ENCODE assay signal across 26 cellular contexts in the genomic region with DNA sequence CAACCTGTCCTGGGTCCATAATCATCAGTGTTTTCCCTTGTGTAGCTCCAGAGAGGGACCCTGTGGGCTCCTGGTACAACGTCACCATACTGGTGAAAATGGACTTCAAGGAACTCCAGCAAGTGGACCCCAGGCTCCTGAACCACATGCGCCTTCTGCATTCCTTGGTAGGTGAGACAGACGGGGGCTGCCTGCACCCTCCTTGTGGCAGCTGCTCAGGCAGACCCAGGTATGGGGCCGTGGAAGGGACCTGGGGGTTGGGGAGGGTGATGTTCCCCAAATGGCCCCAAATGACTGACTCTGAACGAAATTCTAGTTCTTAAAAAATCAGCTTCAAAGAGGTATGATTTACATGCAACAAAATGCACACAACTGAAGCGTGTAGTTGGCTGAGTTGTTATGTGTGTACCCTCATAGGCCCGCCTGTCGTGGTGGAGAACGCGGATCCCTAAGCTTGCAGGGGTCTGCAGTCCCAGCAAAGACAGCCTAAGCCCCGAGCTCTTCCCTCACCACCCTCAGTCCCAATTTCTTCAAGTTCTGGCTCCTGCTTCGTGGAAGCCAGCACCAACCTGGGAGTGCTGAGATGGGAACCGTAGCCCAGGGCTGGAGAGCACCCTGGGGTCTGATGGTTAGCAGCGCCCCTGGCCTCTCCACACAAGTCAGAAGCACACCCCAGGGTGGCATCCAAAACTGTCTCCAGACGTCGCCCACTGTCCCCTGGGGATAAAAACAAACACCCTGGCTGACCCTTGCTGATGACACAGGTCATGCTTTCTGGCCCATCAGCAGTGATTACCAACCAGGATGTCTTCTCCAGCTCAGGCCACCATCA. TPM values are rescaled to one million over a fixed set of nuclear protein-coding genes. Genes with fewer than 3 reads are reported as not detected.
"Had no signal": no experiment of that assay in that cellular context is flagged by ENCODE, and none has a peak within 500 bp of the region (broad histone marks: within the 10 kb centered on the region; RNA-seq: fewer than 3 reads in every experiment).

No MANE protein-coding gene starts in this region.

- DNase-seq: activated CD4-positive, alpha-beta T cell treated with anti-CD3 and anti-CD28 coated beads for 36 hours; activated CD4-positive, CD25-positive, alpha-beta regulatory T cell; activated CD8-positive, alpha-beta memory T cell treated with anti-CD3 and anti-CD28 coated beads, Interleukin-2, amount 10 ng/mL, durations not matched to agents 7 days and 5 days; activated CD8-positive, alpha-beta T cell treated with anti-CD3 and anti-CD28 coated beads, Interleukin-2, amount 10 ng/mL, durations not matched to agents 7 days and 5 days; activated naive CD4-positive, alpha-beta T cell; activated T-cell treated with anti-CD3 and anti-CD28 coated beads, Interleukin-2, amount 50 U/mL, for 48 hours; central memory CD4-positive, alpha-beta T cell; endodermal cell; foreskin keratinocyte; hypothalamus; kidney glomerular epithelial cell; stimulated activated CD4-positive, alpha-beta T cell treated with anti-CD3 and anti-CD28 coated beads, Interleukin-4, amount 100 ng/mL, for 24 hours; T-helper 2 cell had no signal

- H3K27me3 ChIP-seq: breast epithelium, heart left ventricle, left lung, right lobe of liver, upper lobe of left lung had no signal

- H3K27ac ChIP-seq: breast epithelium, foreskin keratinocyte, heart left ventricle, left lung, lower lobe of right lung, right lobe of liver, upper lobe of left lung had no signal

- H3K36me3 ChIP-seq: breast epithelium, heart left ventricle, left lung, lower lobe of right lung, right lobe of liver, upper lobe of left lung had no signal

- H3K9me3 ChIP-seq: breast epithelium, heart left ventricle, left lung, lower lobe of right lung, mucosa of descending colon, right lobe of liver, upper lobe of left lung had no signal

- H3K4me1 ChIP-seq: foreskin keratinocyte, right lobe of liver had no signal

- H3K4me3 ChIP-seq: breast epithelium, heart left ventricle, left lung, lower lobe of right lung, mucosa of descending colon, right lobe of liver, upper lobe of left lung had no signal

RNA-seq across cellular contexts. Expression of gene UMODL1, which starts 14.3 kb away (rescaled TPM):
- total RNA-seq: activated CD4-positive, alpha-beta T cell treated with anti-CD3 and anti-CD28 coated beads for 36 hours; activated CD8-positive, alpha-beta T cell treated with anti-CD3 and anti-CD28 coated beads, Interleukin-2, amount 10 ng/mL, durations not matched to agents 7 days and 5 days; breast epithelium; foreskin keratinocyte; mesenteric fat pad; myocyte; natural killer cell treated with Interleukin-12 subunit alpha and Interleukin-12 subunit beta and Interleukin-15 and Interleukin-18, amount 100 ng/mL, for 72 hours; osteoblast; renal cortical epithelial cell; skeletal muscle tissue had no signal
- polyA plus RNA-seq: foreskin keratinocyte, heart left ventricle had no signal
